8 cellular contexts compared by ENCODE assay signal in the genomic region with DNA sequence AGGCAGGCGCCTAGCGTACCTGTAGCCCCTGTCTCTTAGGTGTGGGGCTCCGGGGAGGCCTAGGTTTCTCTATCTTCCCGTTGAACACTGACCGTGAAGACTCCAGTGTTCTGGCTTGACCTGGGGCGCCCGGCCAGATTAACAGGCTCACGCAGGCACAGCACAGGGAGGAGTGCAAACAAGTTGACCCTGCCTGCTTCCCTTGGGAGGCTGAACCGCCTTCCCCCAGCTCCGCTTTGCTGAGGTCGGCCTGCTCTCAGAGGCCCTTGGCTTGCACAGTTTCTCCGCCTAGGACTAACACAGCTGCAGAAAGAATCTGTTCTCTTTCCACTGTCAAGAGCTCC. TPM values are rescaled to one million over a fixed set of nuclear protein-coding genes. Genes with fewer than 3 reads are reported as not detected.
DNase-seq lines count a peak whose midpoint lies in the region; ATAC-seq and TF ChIP-seq lines count a peak whose summit lies in the region.

No MANE protein-coding gene starts in this region.

- CTCF ChIA-PET in activated CD8-positive, alpha-beta T cell treated with anti-CD3 and anti-CD28 coated beads for 36 hours (lab: Charles Lee), result interaction anchor here (0.7 to 1.5 kb wide), 6 partner anchors 9 to 345 kb away, joined by 3 to 6 read pairs (median 4); a partner anchor contains a TSS

- no peak for DNase-seq in activated CD8-positive, alpha-beta T cell treated with anti-CD3 and anti-CD28 coated beads for 36 hours
- DNase-seq in glomerular visceral epithelial cell (ENCODE audit: extremely low spot score) (peak; percentile 25), nucleus accumbens (lab: John Stamatoyannopoulos, UW) (peak in 32 of 56 donors; percentile 5 to 67 (median 46)), T-helper 9 cell (no peak)
- no peak for DNase-seq in effector CD8-positive, alpha-beta T cell (lab: John Stamatoyannopoulos, UW)

- peaks cover 39% of the 10 kb centered on the region for H3K4me1 Mint-ChIP-seq in activated CD8-positive, alpha-beta T cell treated with anti-CD3 and anti-CD28 coated beads for 36 hours (ENCODE audit: low read depth)

- no peak overlapping the region for H3K27ac Mint-ChIP-seq in activated CD8-positive, alpha-beta T cell treated with anti-CD3 and anti-CD28 coated beads for 36 hours

- no peak for TF ChIP-seq CTCF in activated CD8-positive, alpha-beta T cell treated with anti-CD3 and anti-CD28 coated beads for 36 hours (IDR thresholded peaks at IDR 0.05)

- no peaks in the 10 kb centered on the region for H3K27me3 Mint-ChIP-seq in activated CD8-positive, alpha-beta T cell treated with anti-CD3 and anti-CD28 coated beads for 36 hours

- intact Hi-C loops in activated CD8-positive, alpha-beta T cell treated with anti-CD3 and anti-CD28 coated beads for 36 hours (cut with micrococcal nuclease), result no loop called here

- peaks cover 4% of the 10 kb centered on the region for H3K36me3 Mint-ChIP-seq in activated CD8-positive, alpha-beta T cell treated with anti-CD3 and anti-CD28 coated beads for 36 hours (ENCODE audit: low read depth)

- no peaks in the 10 kb centered on the region for H3K9me3 Mint-ChIP-seq in activated CD8-positive, alpha-beta T cell treated with anti-CD3 and anti-CD28 coated beads for 36 hours

- H3K4me3 Mint-ChIP-seq in activated CD8-positive, alpha-beta T cell treated with anti-CD3 and anti-CD28 coated beads for 36 hours, result peak overlapping the region; percentile 77

- POLR2A ChIA-PET in activated CD8-positive, alpha-beta T cell treated with anti-CD3 and anti-CD28 coated beads for 36 hours (lab: Charles Lee), result interaction anchor here (0.7 to 2.4 kb wide), 11 partner anchors 12 to 126 kb away, joined by 3 to 26 read pairs (median 4); a partner anchor contains a TSS

- ATAC-seq in GM18502 (IDR thresholded peaks at IDR 0.05; ENCODE audit: poor library complexity, unreplicated experiment) (peak; percentile 13), HG03196 (IDR thresholded peaks at IDR 0.05; ENCODE audit: unreplicated experiment) (peak; percentile 7), GM21619 (IDR thresholded peaks at IDR 0.05; ENCODE audit: unreplicated experiment) (no peak)
- no peak for ATAC-seq in activated CD8-positive, alpha-beta T cell treated with anti-CD3 and anti-CD28 coated beads for 36 hours

RNA-seq across cellular contexts. Expression of a gene that starts 0.6 kb away (rescaled TPM):
- 10 to 100 TPM; 10.4 to 11.5 TPM for total RNA-seq in activated CD8-positive, alpha-beta T cell treated with anti-CD3 and anti-CD28 coated beads for 36 hours

RNA-seq across cellular contexts. Expression of a gene that starts 10.1 kb away (rescaled TPM):
- total RNA-seq in activated CD8-positive, alpha-beta T cell treated with anti-CD3 and anti-CD28 coated beads for 36 hours, result 10 to 100 TPM; 81.8 to 93.8 TPM

RNA-seq across cellular contexts. Expression of a gene that starts 35.0 kb away (rescaled TPM):
- total RNA-seq in activated CD8-positive, alpha-beta T cell treated with anti-CD3 and anti-CD28 coated beads for 36 hours, result 100 to 1,000 TPM; 445 to 463 TPM

RNA-seq across cellular contexts. Expression of a gene that starts 43.4 kb away (rescaled TPM):
- 10 to 100 TPM; 63.0 to 68.9 TPM for total RNA-seq in activated CD8-positive, alpha-beta T cell treated with anti-CD3 and anti-CD28 coated beads for 36 hours

Comparison
In these comparisons a context has a peak if more than half of its experiments do, and no peak if none do; other contexts are left out.
1. ATAC-seq: peak in GM18502 (single experiment) and HG03196 (single experiment); none in activated CD8-positive, alpha-beta T cell treated with anti-CD3 and anti-CD28 coated beads for 36 hours (single experiment) and GM21619 (single experiment).
2. DNase-seq: peak in glomerular visceral epithelial cell (single experiment) and nucleus accumbens (32 of 56); none in activated CD8-positive, alpha-beta T cell treated with anti-CD3 and anti-CD28 coated beads for 36 hours (single experiment), T-helper 9 cell (single experiment) and effector CD8-positive, alpha-beta T cell (single experiment).